Comparison of ENCODE assay signal across 9 cellular contexts in the genomic region with DNA sequence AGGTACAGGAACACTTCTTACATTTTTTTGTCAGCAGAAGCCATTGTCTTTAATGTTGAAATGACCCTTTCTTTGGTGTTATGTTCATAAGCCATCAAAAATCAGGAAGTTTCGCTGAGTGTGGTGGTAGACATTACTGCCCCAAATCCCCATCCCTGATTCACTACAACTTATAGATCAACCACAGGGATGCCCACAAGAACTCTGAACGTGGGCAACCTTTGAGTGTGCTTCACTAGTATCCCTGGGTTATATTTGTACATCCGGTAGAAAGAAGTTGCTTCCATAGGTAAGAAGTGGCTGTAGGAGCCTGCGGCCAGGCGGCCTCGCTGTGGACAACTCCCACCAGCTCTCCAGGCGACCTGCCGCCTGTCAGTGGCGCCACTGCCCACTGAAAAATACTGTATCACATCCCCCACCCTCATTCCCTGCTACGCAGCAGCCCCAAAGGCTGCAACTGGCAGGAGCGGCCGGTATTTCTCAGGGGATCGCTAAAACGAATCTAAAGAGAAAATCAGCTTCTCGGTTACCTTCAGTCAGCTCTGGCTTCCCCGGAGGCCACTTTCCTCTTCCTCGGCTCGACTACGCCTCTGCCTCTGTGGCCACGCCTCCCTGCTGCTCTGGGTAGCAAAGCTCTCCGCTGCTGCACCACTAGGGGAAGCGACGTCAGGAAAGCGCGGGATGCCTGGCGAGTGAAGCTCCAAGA. TPM values are rescaled to one million over a fixed set of nuclear protein-coding genes. Genes with fewer than 3 reads are reported as not detected.
DNase-seq lines count a peak whose midpoint lies in the region; ATAC-seq and TF ChIP-seq lines count a peak whose summit lies in the region.
"Had no signal": no experiment of that assay in that cellular context is flagged by ENCODE, and none has a peak within 500 bp of the region (broad histone marks: within the 10 kb centered on the region; RNA-seq: fewer than 3 reads in every experiment).

No MANE protein-coding gene starts in this region.

- H2AFZ ChIP-seq in IMR-90 (replicated peaks; ENCODE audit: low read length, poor library complexity) (peak overlapping the region; percentile 78), parathyroid adenoma (peak overlapping the region; percentile 66)

- no peak overlapping the region for H2BK5ac ChIP-seq in IMR-90 (ENCODE audit: low read depth, low read length, poor library complexity, severe bottlenecking)

- in situ Hi-C loops in IMR-90 (cut with MboI; ENCODE audit: low sequenced_read_pairs): no loop called here

- H3K9ac ChIP-seq in IMR-90 (ENCODE audit: low read depth, low read length) (no peak overlapping the region), parathyroid adenoma (no peak overlapping the region)

- H3K36me3 ChIP-seq in BE2C (no peaks in the 10 kb centered on the region), IMR-90 (ENCODE audit: control insufficient read depth, insufficient read depth, low read length) (no peaks in the 10 kb centered on the region), parathyroid adenoma (ENCODE audit: control insufficient read depth, insufficient read depth, low read length) (no peaks in the 10 kb centered on the region), tibial artery (peaks cover 0 to 24% (median 5%) of the 10 kb centered on the region in 3 donors)

- no peak overlapping the region for H2AK9ac ChIP-seq in IMR-90 (replicated peaks; ENCODE audit: low read depth, low read length, poor library complexity)

- no peak overlapping the region for H3K4ac ChIP-seq in IMR-90 (ENCODE audit: low read depth, low read length)

- TF ChIP-seq POLR2A in IMR-90 (IDR thresholded peaks at IDR 0.05; ENCODE audit: low read depth, low read length): no peak

- H4K5ac ChIP-seq in IMR-90 (ENCODE audit: low read depth, low read length): no peak overlapping the region

- intact Hi-C loops in IMR-90 (cut with micrococcal nuclease): no loop called here
- intact Hi-C loops in tibial artery (cut with DNase I; ENCODE audit: low total_unique reads): no loop called here

- H3K9me3 ChIP-seq in BE2C (no peaks in the 10 kb centered on the region), IMR-90 (ENCODE audit: control insufficient read depth, insufficient read depth, low read length) (no peaks in the 10 kb centered on the region), parathyroid adenoma (ENCODE audit: control insufficient read depth, low read length) (no peaks in the 10 kb centered on the region), tibial artery (peaks cover 0 to 17% (median 4%) of the 10 kb centered on the region in 3 donors)

- no peak for TF ChIP-seq RAD21 in IMR-90 (IDR thresholded peaks at IDR 0.05; ENCODE audit: low read length)

- no peak overlapping the region for H4K91ac ChIP-seq in IMR-90 (ENCODE audit: insufficient read depth, low read depth, low read length)

- 33% methylated on average over 7 of the region's 26 CpGs; no CpG with 5 or more reads in 1 of the 2 experiments for WGBS in IMR-90 (ENCODE audit: extremely low coverage in 2 of 2, insufficient read length in 1 of 2), 2 experiments

- dilution Hi-C loops in IMR-90 (cut with HindIII; ENCODE audit: low sequenced_read_pairs, unreplicated experiment): no loop called here

- no peak overlapping the region for H3K14ac ChIP-seq in IMR-90 (replicated peaks; ENCODE audit: low read depth, low read length)

- H3K23ac ChIP-seq in IMR-90 (ENCODE audit: low read depth, low read length): no peak overlapping the region

- CTCF ChIA-PET in IMR-90 (lab: Yijun Ruan, JAX): interaction anchor here (0.6 to 1.2 kb wide), 2 partner anchors 8 to 15 kb away, joined by 3 read pairs; no protein-coding TSS in a partner anchor

- no peak overlapping the region for H2BK15ac ChIP-seq in IMR-90 (ENCODE audit: low read depth, low read length)

- no peaks in the 10 kb centered on the region for H4K20me1 ChIP-seq in IMR-90 (ENCODE audit: insufficient read depth, low read length)

- peak overlapping the region; percentile 60 for H3K4me2 ChIP-seq in IMR-90 (ENCODE audit: low read depth, low read length)
- no peak overlapping the region for H3K4me2 ChIP-seq in parathyroid adenoma (ENCODE audit: low read length)

- H3K56ac ChIP-seq in IMR-90 (ENCODE audit: extremely low read depth, insufficient read depth, low read length): no peak overlapping the region

- H3K27me3 ChIP-seq in BE2C: no peaks in the 10 kb centered on the region
- H3K27me3 ChIP-seq in IMR-90 (ENCODE audit: control insufficient read depth, insufficient read depth, low read length): no peaks in the 10 kb centered on the region
- no peaks in the 10 kb centered on the region for H3K27me3 ChIP-seq in parathyroid adenoma (ENCODE audit: control insufficient read depth, insufficient read depth, low read length)
- no peaks in the 10 kb centered on the region for H3K27me3 ChIP-seq in tibial artery

- H3K9me1 ChIP-seq in IMR-90 (ENCODE audit: insufficient read depth, low read length): no peaks in the 10 kb centered on the region

- no peak overlapping the region for H2AK5ac ChIP-seq in IMR-90 (ENCODE audit: low read depth, low read length)

- no peak overlapping the region for H3K18ac ChIP-seq in IMR-90 (ENCODE audit: low read depth, low read length)

- H4K8ac ChIP-seq in IMR-90 (ENCODE audit: low read depth in 2 of 2, low read length in 2 of 2): 0 out of 4 replicates have a peak overlapping the region, but pooled peaks of 1 of the 2 experiments have one; percentile 25

- H3K27ac ChIP-seq in IMR-90 (ENCODE audit: insufficient read depth, low read length) (no peak overlapping the region), parathyroid adenoma (no peak overlapping the region), tibial artery (no peak overlapping the region)

- POLR2A ChIA-PET in IMR-90 (lab: Charles Lee; ENCODE audit: unreplicated experiment): no interaction called here

- no peak overlapping the region for H2BK120ac ChIP-seq in IMR-90 (ENCODE audit: low read depth, low read length)

- H3K79me2 ChIP-seq in parathyroid adenoma: no peaks in the 10 kb centered on the region

- H3K4me1 ChIP-seq in BE2C (no peaks in the 10 kb centered on the region), IMR-90 (ENCODE audit: control insufficient read depth, insufficient read depth, low read length) (no peaks in the 10 kb centered on the region), parathyroid adenoma (no peaks in the 10 kb centered on the region), tibial artery (no peaks in the 10 kb centered on the region)

- BruUV-seq in IMR-90 (replicated peaks; lab: Mats Ljungman, UMichigan): no TSS peak

- TF ChIP-seq CTCF in BE2C (IDR thresholded peaks at IDR 0.05; ENCODE audit: low read depth, low read length): peak; percentile 42
- 0 out of 2 replicates have a peak, but pooled peaks have one; percentile 9 for TF ChIP-seq CTCF in IMR-90 (conservative IDR thresholded peaks at IDR 0.05; ENCODE audit: low read depth, low read length)
- TF ChIP-seq CTCF in parathyroid adenoma (IDR thresholded peaks at IDR 0.05): peak; percentile 29
- no peak for TF ChIP-seq CTCF in tibial artery (IDR thresholded peaks at IDR 0.05)

- peak; percentile 98 for ATAC-seq in GM19463 (IDR thresholded peaks at IDR 0.05; ENCODE audit: unreplicated experiment)
- ATAC-seq in IMR-90 (ENCODE audit: low read depth): peak; percentile 95

- H3K79me1 ChIP-seq in IMR-90 (ENCODE audit: low read depth in 1 of 2, low read length in 2 of 2): no peaks in the 10 kb centered on the region

- H2BK20ac ChIP-seq in IMR-90 (ENCODE audit: low read depth, low read length): no peak overlapping the region

- peak overlapping the region; percentile 53 for H3K4me3 ChIP-seq in BE2C (ENCODE audit: low read depth, low read length)
- peak overlapping the region; percentile 52 for H3K4me3 ChIP-seq in IMR-90 (ENCODE audit: insufficient read depth, low read depth, low read length)
- H3K4me3 ChIP-seq in parathyroid adenoma (ENCODE audit: low read depth, low read length): no peak overlapping the region
- peak overlapping the region; percentile 26 to 38 for H3K4me3 ChIP-seq in tibial artery

- peak; percentile 66 for DNase-seq in BE2C
- DNase-seq in IMR-90: peak; percentile 39
- DNase-seq in activated T-helper 1 cell treated with Interleukin-2 at 50 U/mL for 16 hours (ENCODE audit: low read depth): peak; percentile 28
- peak; percentile 40 for DNase-seq in germinal center (ENCODE audit: low spot score)
- peak; percentile 25 to 63 for DNase-seq in tibial artery
- DNase-seq in SKM-1 treated with dmso at 0.1 percent for 144 hours (lab: John Stamatoyannopoulos, UW; ENCODE audit: unreplicated experiment): no peak

TF ChIP-seq in IMR-90, 13 proteins besides CTCF, POLR2A, EP300 and RAD21 (continues in another document):
- TF ChIP-seq BHLHE40 (IDR thresholded peaks at IDR 0.05; ENCODE audit: low read depth, low read length): no peak
- TF ChIP-seq MAFK (IDR thresholded peaks at IDR 0.05; ENCODE audit: low read depth, low read length): no peak
- no peak for TF ChIP-seq CHD1 (IDR thresholded peaks at IDR 0.05; ENCODE audit: low read depth, low read length)
- no peak for TF ChIP-seq RCOR1 (IDR thresholded peaks at IDR 0.05; ENCODE audit: insufficient replicate concordance, low read length)
- no peak for TF ChIP-seq RFX5 (IDR thresholded peaks at IDR 0.05; ENCODE audit: low read depth, low read length)
- TF ChIP-seq NFE2L2 (IDR thresholded peaks at IDR 0.05; ENCODE audit: low read depth, low read length): no peak
- no peak for TF ChIP-seq MAZ (IDR thresholded peaks at IDR 0.05; ENCODE audit: borderline replicate concordance, low read depth, low read length)
- no peak for TF ChIP-seq FOS (IDR thresholded peaks at IDR 0.05; ENCODE audit: low read depth, low read length)
- TF ChIP-seq CEBPB (IDR thresholded peaks at IDR 0.05; ENCODE audit: low read depth, low read length): no peak

RNA-seq across cellular contexts. Expression of gene ETDC, which starts 13.9 kb away (rescaled TPM):
- not detected for polyA plus RNA-seq in BE2C (2012; ENCODE audit: insufficient read depth, insufficient read length, low read depth)
- total RNA-seq in IMR-90 (2012; rRNA removed): not detected in 2 replicates
- not detected in 2 replicates for polyA plus RNA-seq in IMR-90 (2012; rRNA removed)
- not detected in 2 replicates for polyA plus RNA-seq in IMR-90 (2012; cell fraction: cytosol; rRNA removed)
- polyA plus RNA-seq in IMR-90 (2012; cell fraction: nucleus; rRNA removed; ENCODE audit: low replicate concordance): not detected in 2 replicates
- total RNA-seq: myocyte had no signal

RNA-seq across cellular contexts. Expression of gene ETDA, which starts 43.5 kb away (rescaled TPM):
- not detected for polyA plus RNA-seq in BE2C (2012; ENCODE audit: insufficient read depth, insufficient read length, low read depth)
- total RNA-seq in IMR-90 (2012; rRNA removed): not detected in 2 replicates
- not detected in 2 replicates for polyA plus RNA-seq in IMR-90 (2012; rRNA removed)
- polyA plus RNA-seq in IMR-90 (2012; cell fraction: cytosol; rRNA removed): not detected in 2 replicates
- polyA plus RNA-seq in IMR-90 (2012; cell fraction: nucleus; rRNA removed; ENCODE audit: low replicate concordance): not detected in 2 replicates
- total RNA-seq: myocyte had no signal

RNA-seq across cellular contexts. Expression of gene ZNF75D, which starts 48.5 kb away (rescaled TPM):
- 10.3 TPM for polyA plus RNA-seq in BE2C (2012; ENCODE audit: insufficient read depth, insufficient read length, low read depth)
- total RNA-seq in IMR-90 (2012; rRNA removed): 4.1 and 4.2 TPM in 2 replicates
- polyA plus RNA-seq in IMR-90 (2012; rRNA removed): 3.3 and 4.2 TPM in 2 replicates
- polyA plus RNA-seq in IMR-90 (2012; cell fraction: cytosol; rRNA removed): 0.95 and 1.2 TPM in 2 replicates
- polyA plus RNA-seq in IMR-90 (2012; cell fraction: nucleus; rRNA removed; ENCODE audit: low replicate concordance): 4.2 and 20.3 TPM in 2 replicates

RNA-seq across cellular contexts. Expression of gene ZNF449, which starts 49.2 kb away (rescaled TPM):
- 2.6 TPM for polyA plus RNA-seq in BE2C (2012; ENCODE audit: insufficient read depth, insufficient read length, low read depth)
- total RNA-seq in IMR-90 (2012; rRNA removed): 6.1 and 6.4 TPM in 2 replicates
- 2.4 and 3.5 TPM in 2 replicates for polyA plus RNA-seq in IMR-90 (2012; rRNA removed)
- polyA plus RNA-seq in IMR-90 (2012; cell fraction: cytosol; rRNA removed): 0.27 and 0.35 TPM in 2 replicates
- polyA plus RNA-seq in IMR-90 (2012; cell fraction: nucleus; rRNA removed; ENCODE audit: low replicate concordance): 1.6 and 12.6 TPM in 2 replicates

Comparison
In these comparisons a context has a peak if more than half of its experiments do, and no peak if none do; other contexts are left out.
1. CTCF ChIP-seq: peak in BE2C (single experiment), IMR-90 (single experiment) and parathyroid adenoma (single experiment); none in tibial artery (0 of 2).